Comparison of ENCODE assay signal across 10 cellular contexts in genomic region chr3:127092776-127093175, GRCh38.
"Had no signal": no experiment of that assay in that cellular context is flagged by ENCODE, and none has a peak within 500 bp of the region (broad histone marks: within the 10 kb centered on the region; RNA-seq: fewer than 3 reads in every experiment).

No MANE protein-coding gene starts in this region.

- H3K27me3 ChIP-seq: brain microvascular endothelial cell, right atrium auricular region had no signal

- DNase-seq: activated CD4-positive, alpha-beta memory T cell treated with anti-CD3 and anti-CD28 coated beads for 36 hours; activated gamma-delta T cell; activated naive CD8-positive, alpha-beta T cell treated with anti-CD3 and anti-CD28 coated beads for 36 hours; activated T-cell treated with anti-CD3 and anti-CD28 coated beads, Interleukin-2, amount 50 U/mL, for 4 hours; brain microvascular endothelial cell; dermis blood vessel endothelial cell; stimulated activated CD4-positive, alpha-beta T cell treated with anti-CD3 and anti-CD28 coated beads, Interleukin-1b, Interleukin-23, amount 100 ng/mL, for 48 hours had no signal

- H3K4me3 ChIP-seq: right atrium auricular region had no signal

- H3K36me3 Mint-ChIP-seq: activated CD4-positive, alpha-beta memory T cell treated with anti-CD3 and anti-CD28 coated beads for 36 hours; activated naive CD8-positive, alpha-beta T cell treated with anti-CD3 and anti-CD28 coated beads for 36 hours; stimulated activated memory B cell treated with anti-CD40 and anti-IgM and Interleukin-4, amounts not matched to agents 10 μg/mL and 1 μg/mL and 100 μg/mL, for 72 hours had no signal

- H3K36me3 ChIP-seq: brain microvascular endothelial cell, right atrium auricular region had no signal

- ATAC-seq: activated T-cell treated with anti-CD3 and anti-CD28 coated beads, Interleukin-2, amount 50 U/mL, for 4 hours; left lobe of liver; stimulated activated memory B cell treated with anti-CD40 and anti-IgM and Interleukin-4, amounts not matched to agents 10 μg/mL and 1 μg/mL and 100 μg/mL, for 72 hours had no signal

- H3K27ac Mint-ChIP-seq: activated CD4-positive, alpha-beta memory T cell treated with anti-CD3 and anti-CD28 coated beads for 36 hours; activated naive CD8-positive, alpha-beta T cell treated with anti-CD3 and anti-CD28 coated beads for 36 hours; stimulated activated memory B cell treated with anti-CD40 and anti-IgM and Interleukin-4, amounts not matched to agents 10 μg/mL and 1 μg/mL and 100 μg/mL, for 72 hours had no signal

- H3K4me1 Mint-ChIP-seq: activated naive CD8-positive, alpha-beta T cell treated with anti-CD3 and anti-CD28 coated beads for 36 hours; stimulated activated memory B cell treated with anti-CD40 and anti-IgM and Interleukin-4, amounts not matched to agents 10 μg/mL and 1 μg/mL and 100 μg/mL, for 72 hours had no signal

- H3K27ac ChIP-seq: brain microvascular endothelial cell, right atrium auricular region had no signal

- H3K4me3 Mint-ChIP-seq: activated CD4-positive, alpha-beta memory T cell treated with anti-CD3 and anti-CD28 coated beads for 36 hours; activated naive CD8-positive, alpha-beta T cell treated with anti-CD3 and anti-CD28 coated beads for 36 hours; activated T-cell treated with anti-CD3 and anti-CD28 coated beads, Interleukin-2, amount 50 U/mL, for 4 hours; stimulated activated memory B cell treated with anti-CD40 and anti-IgM and Interleukin-4, amounts not matched to agents 10 μg/mL and 1 μg/mL and 100 μg/mL, for 72 hours had no signal

- H3K9me3 Mint-ChIP-seq: activated CD4-positive, alpha-beta memory T cell treated with anti-CD3 and anti-CD28 coated beads for 36 hours; activated T-cell treated with anti-CD3 and anti-CD28 coated beads, Interleukin-2, amount 50 U/mL, for 4 hours had no signal
